In the genomic region with DNA sequence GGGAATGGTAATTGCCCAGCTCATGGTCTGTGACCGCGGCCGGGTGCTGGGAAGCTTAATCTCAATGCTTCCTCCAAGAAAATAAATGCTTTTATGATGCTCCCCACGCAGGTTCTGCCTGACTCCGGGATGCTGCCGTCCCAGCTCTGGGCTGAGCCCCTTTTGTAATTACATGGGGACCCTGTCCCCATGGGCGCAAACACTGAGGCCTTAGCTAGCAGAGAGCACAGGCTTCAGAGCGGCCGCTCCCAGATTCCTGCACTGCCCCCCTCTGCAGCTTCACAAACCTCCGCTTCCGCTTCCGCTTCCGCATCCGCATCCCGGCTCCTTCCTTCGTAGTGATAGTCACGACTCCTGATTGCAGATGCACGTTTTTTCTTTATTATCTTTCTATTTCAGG, we compare ENCODE assay signal across 17 cellular contexts.
DNase-seq lines count a peak whose midpoint lies in the region; ATAC-seq and TF ChIP-seq lines count a peak whose summit lies in the region.
"Had no signal": no experiment of that assay in that cellular context is flagged by ENCODE, and none has a peak within 500 bp of the region (broad histone marks: within the 10 kb centered on the region; RNA-seq: fewer than 3 reads in every experiment).

No MANE protein-coding gene starts in this region.

- H3K18ac ChIP-seq in mesendoderm (ENCODE audit: low read length), result no peak overlapping the region

- no peak overlapping the region for H2AK5ac ChIP-seq in mesendoderm (ENCODE audit: low read length)

- no peak overlapping the region for H2BK5ac ChIP-seq in mesendoderm (ENCODE audit: low read length)

- ATAC-seq in natural killer cell (no peak), HG03460 (IDR thresholded peaks at IDR 0.05; ENCODE audit: unreplicated experiment) (no peak), GM19035 (IDR thresholded peaks at IDR 0.05; ENCODE audit: unreplicated experiment) (no peak)
- no peak for ATAC-seq in natural killer cell treated with Interleukin-12 subunit alpha and Interleukin-12 subunit beta and Interleukin-15 and Interleukin-18, amount 100 ng/mL, for 72 hours
- ATAC-seq: gastroesophageal sphincter, Panc1 had no signal

- H3K27me3 Mint-ChIP-seq in natural killer cell (ENCODE audit: low read depth in 2 of 2), result peaks cover 0 to 6% of the 10 kb centered on the region in 2 donors
- peaks cover 0 to 2% of the 10 kb centered on the region in 2 donors for H3K27me3 Mint-ChIP-seq in natural killer cell treated with Interleukin-12 subunit alpha and Interleukin-12 subunit beta and Interleukin-15 and Interleukin-18, amount 100 ng/mL, for 72 hours

- TF ChIP-seq CTCF in natural killer cell (IDR thresholded peaks at IDR 0.05), result no peak
- no peak for TF ChIP-seq CTCF in colonic mucosa (IDR thresholded peaks at IDR 0.05)

- no peaks in the 10 kb centered on the region for H3K9me3 Mint-ChIP-seq in natural killer cell
- H3K9me3 Mint-ChIP-seq in natural killer cell treated with Interleukin-12 subunit alpha and Interleukin-12 subunit beta and Interleukin-15 and Interleukin-18, amount 100 ng/mL, for 72 hours, result no peaks in the 10 kb centered on the region

- no peaks in the 10 kb centered on the region for H3K79me1 ChIP-seq in mesendoderm (ENCODE audit: low read length)

- peak overlapping the region; percentile 34 for H3K56ac ChIP-seq in mesendoderm (ENCODE audit: low read length)

- no peaks in the 10 kb centered on the region for H3K36me3 Mint-ChIP-seq in natural killer cell
- H3K36me3 Mint-ChIP-seq in natural killer cell treated with Interleukin-12 subunit alpha and Interleukin-12 subunit beta and Interleukin-15 and Interleukin-18, amount 100 ng/mL, for 72 hours, result no peaks in the 10 kb centered on the region
- H3K36me3 Mint-ChIP-seq: IgD-negative memory B cell had no signal

- no peak overlapping the region for H2BK120ac ChIP-seq in mesendoderm (ENCODE audit: low read depth, low read length)

- no peak overlapping the region for H4K8ac ChIP-seq in mesendoderm (ENCODE audit: low read depth, low read length)

- intact Hi-C loops in natural killer cell (cut with micrococcal nuclease), result no loop called here
- intact Hi-C loops in colonic mucosa (cut with DNase I), result no loop called here

- no peak overlapping the region for H3K4me2 ChIP-seq in mesendoderm (ENCODE audit: low read length)

- H3K23ac ChIP-seq in mesendoderm (ENCODE audit: low read length), result no peak overlapping the region

- H3K4me1 Mint-ChIP-seq in natural killer cell, result no peaks in the 10 kb centered on the region
- no peaks in the 10 kb centered on the region for H3K4me1 Mint-ChIP-seq in natural killer cell treated with Interleukin-12 subunit alpha and Interleukin-12 subunit beta and Interleukin-15 and Interleukin-18, amount 100 ng/mL, for 72 hours (ENCODE audit: low read depth in 2 of 2)

- no peak overlapping the region for H3K27ac Mint-ChIP-seq in natural killer cell
- no peak overlapping the region for H3K27ac Mint-ChIP-seq in natural killer cell treated with Interleukin-12 subunit alpha and Interleukin-12 subunit beta and Interleukin-15 and Interleukin-18, amount 100 ng/mL, for 72 hours
- H3K27ac Mint-ChIP-seq: HFFc6, IgD-negative memory B cell had no signal

- WGBS in mesendoderm (ENCODE audit: extremely low coverage, insufficient coverage, low lambda C conversion rate), result no CpG with 5 or more reads among the region's 18 CpGs

- no peak for DNase-seq in natural killer cell
- DNase-seq in natural killer cell treated with Interleukin-12 subunit alpha and Interleukin-12 subunit beta and Interleukin-15 and Interleukin-18, amount 100 ng/mL, for 72 hours (ENCODE audit: low spot score), result no peak
- DNase-seq in colonic mucosa, result peak; percentile 20
- DNase-seq in mesendoderm, result peak; percentile 21
- no peak for DNase-seq in stimulated activated CD4-positive, alpha-beta T cell treated with anti-CD3 and anti-CD28 coated beads, Interleukin-2, amount 100 ng/mL, for 24 hours
- no peak for DNase-seq in stimulated activated CD4-positive, alpha-beta T cell treated with anti-CD3 and anti-CD28 coated beads, Interleukin-4, amount 100 ng/mL, for 24 hours
- DNase-seq: GF-D8; HFFc6; NCI-H2029 treated with DMSO at 0.1 percent for 48 hours; NCI-H69; stimulated activated naive CD4-positive, alpha-beta T cell treated with Interleukin-2 at 50 U/mL for 16 hours had no signal

- no peak overlapping the region for H3K4me3 ChIP-seq in colonic mucosa
- no peak overlapping the region for H3K4me3 ChIP-seq in mesendoderm (ENCODE audit: low read length)
- H3K4me3 ChIP-seq: gastroesophageal sphincter had no signal

- no peak overlapping the region for H3K4ac ChIP-seq in mesendoderm (ENCODE audit: low read depth, low read length)

- H3K36me3 ChIP-seq in colonic mucosa, result no peaks in the 10 kb centered on the region
- H3K36me3 ChIP-seq in mesendoderm (ENCODE audit: control insufficient read depth, insufficient read depth, low read length), result no peaks in the 10 kb centered on the region
- H3K36me3 ChIP-seq: gastroesophageal sphincter had no signal

- peak overlapping the region; percentile 64 for H3K4me3 Mint-ChIP-seq in natural killer cell
- H3K4me3 Mint-ChIP-seq in natural killer cell treated with Interleukin-12 subunit alpha and Interleukin-12 subunit beta and Interleukin-15 and Interleukin-18, amount 100 ng/mL, for 72 hours, result no peak overlapping the region
- H3K4me3 Mint-ChIP-seq: HFFc6 had no signal

- H3K9ac ChIP-seq in colonic mucosa (ENCODE audit: low read depth in 2 of 2, low read length in 2 of 2), result no peak overlapping the region
- no peak overlapping the region for H3K9ac ChIP-seq in mesendoderm (ENCODE audit: low read length)
- H3K9ac ChIP-seq: parathyroid adenoma had no signal

- H3K27me3 ChIP-seq in colonic mucosa, result no peaks in the 10 kb centered on the region
- no peaks in the 10 kb centered on the region for H3K27me3 ChIP-seq in mesendoderm (ENCODE audit: insufficient read depth, low read length, poor library complexity)
- H3K27me3 ChIP-seq: gastroesophageal sphincter had no signal

- H3K9me3 ChIP-seq in colonic mucosa, result no peaks in the 10 kb centered on the region
- H3K9me3 ChIP-seq: gastroesophageal sphincter had no signal

- H2BK15ac ChIP-seq in mesendoderm (replicated peaks; ENCODE audit: low read depth), result no peak overlapping the region

- H3K4me1 ChIP-seq in colonic mucosa (no peaks in the 10 kb centered on the region), mesendoderm (ENCODE audit: control insufficient read depth, low read depth, low read length) (no peaks in the 10 kb centered on the region)
- H3K4me1 ChIP-seq: gastroesophageal sphincter, parathyroid adenoma had no signal

- H4K5ac ChIP-seq in mesendoderm (ENCODE audit: low read length), result no peak overlapping the region

- H3K27ac ChIP-seq in colonic mucosa, result no peak overlapping the region
- H3K27ac ChIP-seq in mesendoderm (ENCODE audit: low read depth, low read length), result no peak overlapping the region
- H3K27ac ChIP-seq: gastroesophageal sphincter, parathyroid adenoma had no signal

- no peaks in the 10 kb centered on the region for H3K79me2 ChIP-seq in mesendoderm (ENCODE audit: control insufficient read depth, insufficient read depth, low read length)
- H3K79me2 ChIP-seq: parathyroid adenoma had no signal

Comparison
In these comparisons a context has a peak if more than half of its experiments do, and no peak if none do; other contexts are left out.
1. DNase-seq: peak in colonic mucosa (single experiment) and mesendoderm (single experiment); none in natural killer cell (single experiment), natural killer cell treated with Interleukin-12 subunit alpha and Interleukin-12 subunit beta and Interleukin-15 and Interleukin-18, amount 100 ng/mL, for 72 hours (single experiment), stimulated activated CD4-positive, alpha-beta T cell treated with anti-CD3 and anti-CD28 coated beads, Interleukin-2, amount 100 ng/mL, for 24 hours (0 of 2) and stimulated activated CD4-positive, alpha-beta T cell treated with anti-CD3 and anti-CD28 coated beads, Interleukin-4, amount 100 ng/mL, for 24 hours (single experiment).